Comparison of ENCODE assay signal across 8 cellular contexts in genomic region chr3:56915969-56916586, GRCh38.
A peak's percentile ranks its signal among the peaks of the same experiment; 100 is the strongest.
DNase-seq lines count a peak whose midpoint lies in the region; ATAC-seq and TF ChIP-seq lines count a peak whose summit lies in the region.

No MANE protein-coding gene starts in this region.

- no peaks in the 10 kb centered on the region for H3K27me3 Mint-ChIP-seq in activated naive CD4-positive, alpha-beta T cell treated with anti-CD3 and anti-CD28 coated beads for 36 hours (ENCODE audit: low read depth)
- peaks cover 3% of the 10 kb centered on the region for H3K27me3 Mint-ChIP-seq in neural progenitor cell (ENCODE audit: insufficient read depth, low read depth)

- CTCF ChIA-PET in activated naive CD4-positive, alpha-beta T cell treated with anti-CD3 and anti-CD28 coated beads for 36 hours (lab: Charles Lee), result interaction anchor here (0.7 to 5.4 kb wide), 12 partner anchors 13 to 216 kb away, joined by 3 to 43 read pairs (median 4); partner anchors contain the start of gene ARHGEF3

- H3K4me1 ChIP-seq in neural progenitor cell (peaks cover 35% of the 10 kb centered on the region), urinary bladder (ENCODE audit: insufficient read depth) (no peaks in the 10 kb centered on the region), SJCRH30 (no peaks in the 10 kb centered on the region)

- H3K27ac ChIP-seq in neural progenitor cell (no peak overlapping the region), urinary bladder (ENCODE audit: low read depth) (peak overlapping the region; percentile 7), SJCRH30 (no peak overlapping the region)

- no peaks in the 10 kb centered on the region for H3F3A ChIP-seq in neural progenitor cell (ENCODE audit: low read depth)

- TF ChIP-seq CTCF in neural progenitor cell (IDR thresholded peaks at IDR 0.05), result no peak

- H3K9me3 Mint-ChIP-seq in activated naive CD4-positive, alpha-beta T cell treated with anti-CD3 and anti-CD28 coated beads for 36 hours, result no peaks in the 10 kb centered on the region
- H3K9me3 Mint-ChIP-seq in neural progenitor cell, result no peaks in the 10 kb centered on the region

- no peak overlapping the region for H3K9ac ChIP-seq in neural progenitor cell

- H3K79me2 ChIP-seq in neural progenitor cell (ENCODE audit: low read depth), result no peaks in the 10 kb centered on the region

- DNase-seq in SHP77 (lab: John Stamatoyannopoulos, UW) (peak; percentile 63), neural progenitor cell (ENCODE audit: low spot score) (peak; percentile 41), DMS 273 treated with DMSO at 0.1 percent for 48 hours (lab: John Stamatoyannopoulos, UW) (no peak), SJCRH30 (no peak)
- peak; percentile 86 for DNase-seq in activated naive CD4-positive, alpha-beta T cell treated with anti-CD3 and anti-CD28 coated beads for 36 hours

- H3K36me3 ChIP-seq in neural progenitor cell (no peaks in the 10 kb centered on the region), urinary bladder (ENCODE audit: insufficient read depth) (no peaks in the 10 kb centered on the region), SJCRH30 (no peaks in the 10 kb centered on the region)

- H2AFZ ChIP-seq in neural progenitor cell (replicated peaks), result peak overlapping the region; percentile 48

- peak overlapping the region; percentile 92 for H3K27ac Mint-ChIP-seq in activated naive CD4-positive, alpha-beta T cell treated with anti-CD3 and anti-CD28 coated beads for 36 hours
- no peak overlapping the region for H3K27ac Mint-ChIP-seq in neural progenitor cell

- intact Hi-C loops in activated naive CD4-positive, alpha-beta T cell treated with anti-CD3 and anti-CD28 coated beads for 36 hours (cut with micrococcal nuclease), result loop anchor here (1.0 to 5.0 kb wide), 11 partner anchors 21 to 359 kb away; partner anchors contain the start of genes APPL1 and CCDC66

- H3K4me3 ChIP-seq in neural progenitor cell (no peak overlapping the region), urinary bladder (ENCODE audit: low read depth, low read length) (peak overlapping the region; percentile 6), SJCRH30 (no peak overlapping the region)

- no peaks in the 10 kb centered on the region for H4K20me1 ChIP-seq in neural progenitor cell (ENCODE audit: low read depth)

- H3K4me2 ChIP-seq in neural progenitor cell, result peak overlapping the region; percentile 54

- 74% methylated on average over 16 of the region's 16 CpGs for WGBS in urinary bladder

- H3K9me3 ChIP-seq in neural progenitor cell (ENCODE audit: low read depth) (no peaks in the 10 kb centered on the region), SJCRH30 (replicated peaks) (0 out of 2 replicates have a peak, but pooled peaks cover 3% of the 10 kb centered on the region)

- H3K4me3 Mint-ChIP-seq in activated naive CD4-positive, alpha-beta T cell treated with anti-CD3 and anti-CD28 coated beads for 36 hours, result peak overlapping the region; percentile 86
- H3K4me3 Mint-ChIP-seq in neural progenitor cell, result no peak overlapping the region

- H3K36me3 Mint-ChIP-seq in activated naive CD4-positive, alpha-beta T cell treated with anti-CD3 and anti-CD28 coated beads for 36 hours (ENCODE audit: low read depth), result no peaks in the 10 kb centered on the region
- no peaks in the 10 kb centered on the region for H3K36me3 Mint-ChIP-seq in neural progenitor cell

- peaks cover 72% of the 10 kb centered on the region for H3K4me1 Mint-ChIP-seq in activated naive CD4-positive, alpha-beta T cell treated with anti-CD3 and anti-CD28 coated beads for 36 hours (ENCODE audit: low read depth)
- peaks cover 23% of the 10 kb centered on the region for H3K4me1 Mint-ChIP-seq in neural progenitor cell

- no peaks in the 10 kb centered on the region for H3K27me3 ChIP-seq in neural progenitor cell
- no peaks in the 10 kb centered on the region for H3K27me3 ChIP-seq in SJCRH30

- ATAC-seq in GM18858 (IDR thresholded peaks at IDR 0.05; ENCODE audit: unreplicated experiment) (peak; percentile 31), HG02981 (IDR thresholded peaks at IDR 0.05; ENCODE audit: unreplicated experiment) (peak; percentile 42)

Comparison
In these comparisons a context has a peak if more than half of its experiments do, and no peak if none do; other contexts are left out.
1. DNase-seq: peak in SHP77 (2 of 2), activated naive CD4-positive, alpha-beta T cell treated with anti-CD3 and anti-CD28 coated beads for 36 hours (single experiment) and neural progenitor cell (single experiment); none in DMS 273 treated with DMSO at 0.1 percent for 48 hours (single experiment) and SJCRH30 (0 of 2).